Comparison of ENCODE assay signal across 13 cellular contexts in genomic region chr5:98938459-98938858, GRCh38. TPM values are rescaled to one million over a fixed set of nuclear protein-coding genes. Genes with fewer than 3 reads are reported as not detected.
A peak's percentile ranks its signal among the peaks of the same experiment; 100 is the strongest.
DNase-seq lines count a peak whose midpoint lies in the region; ATAC-seq and TF ChIP-seq lines count a peak whose summit lies in the region.
"Had no signal": no experiment of that assay in that cellular context is flagged by ENCODE, and none has a peak within 500 bp of the region (broad histone marks: within the 10 kb centered on the region; RNA-seq: fewer than 3 reads in every experiment).

No MANE protein-coding gene starts in this region.

- WGBS in body of pancreas, 2 donors, result 21 to 33% methylated on average over 2 of the region's 2 CpGs
- 27 to 56% methylated on average over 2 of the region's 2 CpGs for WGBS in sigmoid colon, 2 donors

- H3K36me3 Mint-ChIP-seq in activated naive CD4-positive, alpha-beta T cell treated with anti-CD3 and anti-CD28 coated beads, Interleukin-2, amount 50 U/mL, for 24 hours, result peaks cover 2% of the 10 kb centered on the region

- H3K4me3 ChIP-seq in body of pancreas (no peak overlapping the region), skeletal muscle satellite cell (ENCODE audit: low read length) (no peak overlapping the region), sigmoid colon (no peak overlapping the region)
- H3K4me3 ChIP-seq: A549 had no signal

- H3K4me1 ChIP-seq in body of pancreas, result peaks cover 19% of the 10 kb centered on the region
- peaks cover 36% of the 10 kb centered on the region for H3K4me1 ChIP-seq in skeletal muscle satellite cell (ENCODE audit: control insufficient read depth, insufficient read depth, low read length)
- H3K4me1 ChIP-seq in sigmoid colon, result peaks cover 0 to 58% (median 50%) of the 10 kb centered on the region in 4 donors
- H3K4me1 ChIP-seq: A549 had no signal

- no peak overlapping the region for H3K4me3 Mint-ChIP-seq in activated naive CD4-positive, alpha-beta T cell treated with anti-CD3 and anti-CD28 coated beads, Interleukin-2, amount 50 U/mL, for 24 hours

- peak overlapping the region; percentile 35 for H3K4me2 ChIP-seq in skeletal muscle satellite cell (ENCODE audit: low read length)
- H3K4me2 ChIP-seq: A549 had no signal

- TF ChIP-seq POLR2A in body of pancreas (IDR thresholded peaks at IDR 0.05), result no peak
- TF ChIP-seq POLR2A in sigmoid colon (IDR thresholded peaks at IDR 0.05), result no peak

- peaks cover 85% of the 10 kb centered on the region for H3K4me1 Mint-ChIP-seq in activated naive CD4-positive, alpha-beta T cell treated with anti-CD3 and anti-CD28 coated beads, Interleukin-2, amount 50 U/mL, for 24 hours

- H3K36me3 ChIP-seq in body of pancreas (replicated peaks in 1 of 2; ENCODE audit: insufficient read depth in 1 of 2, low read depth in 2 of 2) (no peaks in the 10 kb centered on the region), skeletal muscle satellite cell (ENCODE audit: insufficient read depth, low read length) (no peaks in the 10 kb centered on the region), sigmoid colon (no peaks in the 10 kb centered on the region)

- TF ChIP-seq CTCF in body of pancreas (IDR thresholded peaks at IDR 0.05) (no peak), sigmoid colon (IDR thresholded peaks at IDR 0.05) (no peak)

- intact Hi-C loops in body of pancreas (cut with DNase I) (no loop called here), sigmoid colon (cut with DNase I) (no loop called here)

- H3K27ac Mint-ChIP-seq in activated naive CD4-positive, alpha-beta T cell treated with anti-CD3 and anti-CD28 coated beads, Interleukin-2, amount 50 U/mL, for 24 hours, result peak overlapping the region; percentile 21

- no peaks in the 10 kb centered on the region for H3K9me3 ChIP-seq in body of pancreas
- H3K9me3 ChIP-seq in skeletal muscle satellite cell (replicated peaks; ENCODE audit: low read length), result no peaks in the 10 kb centered on the region
- no peaks in the 10 kb centered on the region for H3K9me3 ChIP-seq in sigmoid colon
- H3K9me3 ChIP-seq: A549 had no signal

- peak; percentile 53 for ATAC-seq in body of pancreas

- H3K9me3 Mint-ChIP-seq in activated naive CD4-positive, alpha-beta T cell treated with anti-CD3 and anti-CD28 coated beads, Interleukin-2, amount 50 U/mL, for 24 hours, result no peaks in the 10 kb centered on the region

- H3K9ac ChIP-seq in skeletal muscle satellite cell (ENCODE audit: low read depth, low read length), result no peak overlapping the region

- TF ChIP-seq EP300 in sigmoid colon (IDR thresholded peaks at IDR 0.05), result no peak

- H3K27me3 ChIP-seq in body of pancreas, result no peaks in the 10 kb centered on the region
- no peaks in the 10 kb centered on the region for H3K27me3 ChIP-seq in skeletal muscle satellite cell (ENCODE audit: control insufficient read depth, insufficient read depth, low read length)
- H3K27me3 ChIP-seq in sigmoid colon, result no peaks in the 10 kb centered on the region

- no peaks in the 10 kb centered on the region for H3K27me3 Mint-ChIP-seq in activated naive CD4-positive, alpha-beta T cell treated with anti-CD3 and anti-CD28 coated beads, Interleukin-2, amount 50 U/mL, for 24 hours

- DNase-seq in activated naive CD4-positive, alpha-beta T cell (lab: John Stamatoyannopoulos, UW), result no peak
- no peak for DNase-seq in body of pancreas
- peak; percentile 40 for DNase-seq in hepatic stellate cell (ENCODE audit: low spot score)
- DNase-seq in sigmoid colon, result no peak
- DNase-seq in NCI-H774 (lab: John Stamatoyannopoulos, UW), result no peak
- no peak for DNase-seq in MV-4-11 (lab: John Stamatoyannopoulos, UW)
- DNase-seq: activated gamma-delta T cell treated with Interleukin-2 at 50 U/mL for 16 hours, GDM1, kidney glomerular epithelial cell, SHP77 had no signal

- H3K27ac ChIP-seq in body of pancreas (no peak overlapping the region), sigmoid colon (no peak overlapping the region)
- H3K27ac ChIP-seq: A549 had no signal

RNA-seq across cellular contexts. Expression of gene CHD1, which starts 9.7 kb away (rescaled TPM):
- total RNA-seq in body of pancreas (10 to 100 TPM; 29.7 to 40.0 TPM), sigmoid colon (10 to 100 TPM; 38.2 to 73.3 (median 52.4) TPM)
- total RNA-seq in skeletal muscle satellite cell (2012; rRNA removed), result 36.9 and 47.7 TPM in 2 replicates
- polyA plus RNA-seq in sigmoid colon, result 10 to 100 TPM; 13.9 to 24.0 (median 19.8) TPM
